Comparison of ENCODE assay signal across 14 cellular contexts in the genomic region with DNA sequence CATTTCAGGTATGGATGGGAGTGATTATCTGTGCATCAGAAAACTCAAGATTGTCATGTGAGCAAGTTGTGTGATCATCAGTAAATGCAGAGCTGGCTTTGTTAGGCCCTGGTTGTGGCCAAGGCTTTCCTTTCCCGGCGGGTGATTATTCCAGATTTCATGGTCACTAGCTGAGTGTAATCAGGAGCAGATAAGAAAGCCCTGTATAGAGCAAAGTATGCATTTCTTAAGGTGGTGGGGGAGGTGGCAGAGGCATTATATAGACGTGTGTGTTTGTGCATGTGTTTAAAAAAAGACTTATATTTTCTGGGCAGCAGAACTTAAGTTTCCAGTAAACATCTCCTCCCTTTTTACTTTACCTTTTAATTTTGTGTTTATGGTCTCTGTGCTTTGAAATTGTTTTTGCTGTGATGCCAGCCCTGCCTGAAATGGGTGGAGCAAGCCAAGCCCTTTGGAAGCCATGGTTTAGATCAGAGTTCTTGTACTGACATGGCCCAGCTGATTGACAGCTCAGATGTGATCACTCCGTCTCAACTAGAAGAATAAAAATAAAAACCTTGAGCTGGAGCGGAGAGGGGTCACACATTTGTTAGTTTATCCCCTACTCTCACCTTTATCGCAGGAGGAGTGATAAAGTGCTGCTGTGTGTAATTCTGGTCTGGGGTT. TPM values are rescaled to one million over a fixed set of nuclear protein-coding genes. Genes with fewer than 3 reads are reported as not detected.
DNase-seq lines count a peak whose midpoint lies in the region; ATAC-seq, FAIRE-seq and TF ChIP-seq lines count a peak whose summit lies in the region.
"Had no signal": no experiment of that assay in that cellular context is flagged by ENCODE, and none has a peak within 500 bp of the region (broad histone marks: within the 10 kb centered on the region; RNA-seq: fewer than 3 reads in every experiment).

No MANE protein-coding gene starts in this region.

- POLR2A ChIA-PET in A549 (lab: Yijun Ruan, JAX), result interaction anchor here (1.4 kb wide), 1 partner anchor 19 kb away, joined by 5 read pairs; no protein-coding TSS in a partner anchor
- POLR2A ChIA-PET in HEK293T (lab: Yijun Ruan, JAX), result no interaction called here

- no peak for TF ChIP-seq EP300 in A549 (IDR thresholded peaks at IDR 0.05)
- no peak for TF ChIP-seq EP300 in ovary (IDR thresholded peaks at IDR 0.05)

- H3K4me2 ChIP-seq in A549 (peak overlapping the region; percentile 69), astrocyte (ENCODE audit: low read length) (no peak overlapping the region)

- CTCF ChIA-PET in A549 (lab: Yijun Ruan, JAX), result interaction anchor here (1.2 to 3.0 kb wide), 5 partner anchors 13 to 217 kb away, joined by 3 to 10 read pairs (median 4); no protein-coding TSS in a partner anchor
- CTCF ChIA-PET in HEK293T (lab: Yijun Ruan, JAX), result no interaction called here

- H3K36me3 Mint-ChIP-seq in astrocyte (ENCODE audit: low read depth, unreplicated experiment), result peaks cover 12% of the 10 kb centered on the region

- no peak for DNase-seq in A549 (ENCODE audit: low read depth in 1 of 2, low spot score in 1 of 2)
- no peak for DNase-seq in HEK293T (ENCODE audit: extremely low spot score)
- DNase-seq in astrocyte (ENCODE audit: low read depth), result no peak
- no peak for DNase-seq in ovary
- DNase-seq in heart right ventricle, result no peak
- no peak for DNase-seq in glomerular visceral epithelial cell (ENCODE audit: extremely low spot score)
- DNase-seq: CD8-positive, alpha-beta T cell; NCI-H524 treated with DMSO at 0.1 percent for 48 hours; nucleus accumbens; stimulated activated CD4-positive, alpha-beta T cell treated with anti-CD3 and anti-CD28 coated beads, Interleukin-2, amount 100 ng/mL, for 24 hours; SW 1271 had no signal

- H3K36me3 ChIP-seq in astrocyte (ENCODE audit: insufficient read depth, low read length) (peaks cover 2% of the 10 kb centered on the region), muscle layer of duodenum (ENCODE audit: control insufficient read depth in 1 of 2, insufficient read depth in 2 of 2, low read length in 2 of 2) (no peaks in the 10 kb centered on the region), ovary (no peaks in the 10 kb centered on the region), heart right ventricle (peaks cover 0 to 5% (median 0%) of the 10 kb centered on the region in 9 donors)

- H3K79me2 ChIP-seq in astrocyte (ENCODE audit: insufficient read depth, low read length), result peaks cover 94% of the 10 kb centered on the region

- ATAC-seq in A549, result no peak
- no peak for ATAC-seq in GM21526 (IDR thresholded peaks at IDR 0.05; ENCODE audit: low FRiP score, unreplicated experiment)
- ATAC-seq in heart right ventricle, result no peak
- ATAC-seq: CD8-positive, alpha-beta T cell had no signal

- intact Hi-C loops in ovary (cut with DNase I) (loop anchor here in 1 of 4 donors (2.0 kb wide), 1 partner anchor 71 kb away; no protein-coding TSS in a partner anchor), heart right ventricle (cut with DNase I) (no loop called here)

- H3K4me1 Mint-ChIP-seq in astrocyte (ENCODE audit: low read depth, unreplicated experiment), result peaks cover 77% of the 10 kb centered on the region

- H3K27me3 ChIP-seq in astrocyte (ENCODE audit: insufficient read depth, low read length), result no peaks in the 10 kb centered on the region
- no peaks in the 10 kb centered on the region for H3K27me3 ChIP-seq in muscle layer of duodenum (ENCODE audit: low read depth, low read length)
- no peaks in the 10 kb centered on the region for H3K27me3 ChIP-seq in ovary
- no peaks in the 10 kb centered on the region for H3K27me3 ChIP-seq in heart right ventricle

- TF ChIP-seq RAD21 in A549 (conservative IDR thresholded peaks at IDR 0.05 in 1 of 2, IDR thresholded peaks at IDR 0.05 in 1 of 2), result no peak

- TF ChIP-seq CTCF in A549 (IDR thresholded peaks at IDR 0.05) (no peak), astrocyte (IDR thresholded peaks at IDR 0.05; ENCODE audit: insufficient read depth, low read depth, low read length) (no peak), ovary (IDR thresholded peaks at IDR 0.05) (no peak), heart right ventricle (IDR thresholded peaks at IDR 0.05) (no peak)

- H3K27ac ChIP-seq in A549, result peak overlapping the region; percentile 13 to 82
- H3K27ac ChIP-seq in astrocyte (ENCODE audit: low read depth, low read length), result no peak overlapping the region
- H3K27ac ChIP-seq in muscle layer of duodenum (ENCODE audit: low read length), result peak overlapping the region; percentile 14
- H3K27ac ChIP-seq in ovary, result no peak overlapping the region
- H3K27ac ChIP-seq in heart right ventricle, result no peak overlapping the region

- peak overlapping the region; percentile 9 for H3K4me3 Mint-ChIP-seq in astrocyte (ENCODE audit: unreplicated experiment)
- H3K4me3 Mint-ChIP-seq: CD8-positive, alpha-beta T cell had no signal

- H4K20me1 ChIP-seq in astrocyte (ENCODE audit: insufficient read depth, low read length), result peaks cover 89% of the 10 kb centered on the region

- FAIRE-seq in A549 (lab: Jason Lieb, UNC), result no peak
- no peak for FAIRE-seq in astrocyte (lab: Jason Lieb, UNC)
- FAIRE-seq: GM19239 had no signal

- H3K4me3 ChIP-seq in A549 (no peak overlapping the region), astrocyte (ENCODE audit: insufficient read depth, low read depth, low read length) (no peak overlapping the region), muscle layer of duodenum (ENCODE audit: low read depth in 1 of 2, low read length in 2 of 2) (no peak overlapping the region), ovary (no peak overlapping the region), heart right ventricle (no peak overlapping the region)

- H3K27me3 Mint-ChIP-seq in astrocyte (ENCODE audit: low read depth, unreplicated experiment), result no peaks in the 10 kb centered on the region

- TF ChIP-seq POLR2A in A549 (IDR thresholded peaks at IDR 0.05; ENCODE audit: low read length), result no peak
- no peak for TF ChIP-seq POLR2A in ovary (IDR thresholded peaks at IDR 0.05)

- WGBS in A549 (ENCODE audit: missing lambda C conversion rate), result 65% methylated on average over 6 of the region's 6 CpGs
- WGBS in ovary, 3 donors, result 42 to 47% (median 42%) methylated on average over 6 of the region's 6 CpGs
- 56 to 68% methylated on average over 6 of the region's 6 CpGs for WGBS in heart right ventricle, 2 donors

- H3K9me3 Mint-ChIP-seq in astrocyte (ENCODE audit: unreplicated experiment), result no peaks in the 10 kb centered on the region
- H3K9me3 Mint-ChIP-seq: CD8-positive, alpha-beta T cell had no signal

- H3K9ac ChIP-seq in astrocyte (ENCODE audit: low read length), result no peak overlapping the region

- no peak overlapping the region for H2AFZ ChIP-seq in astrocyte (ENCODE audit: low read depth, low read length)

- H3K27ac Mint-ChIP-seq in astrocyte (ENCODE audit: unreplicated experiment), result peak overlapping the region; percentile 38
- H3K27ac Mint-ChIP-seq: CD8-positive, alpha-beta T cell had no signal

- H3K9me3 ChIP-seq in A549, result no peaks in the 10 kb centered on the region
- H3K9me3 ChIP-seq in astrocyte (ENCODE audit: insufficient read depth, low read depth, low read length), result no peaks in the 10 kb centered on the region
- H3K9me3 ChIP-seq in muscle layer of duodenum (ENCODE audit: control insufficient read depth in 1 of 2, low read length in 2 of 2), result no peaks in the 10 kb centered on the region
- H3K9me3 ChIP-seq in ovary, result no peaks in the 10 kb centered on the region
- H3K9me3 ChIP-seq in heart right ventricle, result no peaks in the 10 kb centered on the region

- H3K4me1 ChIP-seq in A549 (peaks cover 100% of the 10 kb centered on the region), astrocyte (ENCODE audit: insufficient read depth, low read length) (peaks cover 91% of the 10 kb centered on the region), muscle layer of duodenum (ENCODE audit: control insufficient read depth in 1 of 2, insufficient read depth in 2 of 2, low read length in 2 of 2) (peaks cover 52 to 53% of the 10 kb centered on the region in 2 donors), ovary (ENCODE audit: insufficient read depth) (peaks cover 60% of the 10 kb centered on the region), heart right ventricle (peaks cover 38 to 100% (median 93%) of the 10 kb centered on the region in 9 donors)

TF ChIP-seq in A549, 52 proteins besides CTCF, POLR2A, EP300 and RAD21:
- TF ChIP-seq RARB (CRISPR knock-in tag; IDR thresholded peaks at IDR 0.05) (no peak), HOXA7 (CRISPR knock-in tag; IDR thresholded peaks at IDR 0.05) (0 out of 2 replicates have a peak, but pooled peaks have one; percentile 50)

TF ChIP-seq in HEK293T, 16 proteins besides CTCF, POLR2A, EP300 and RAD21:
- no peak for TF ChIP-seq SUZ12 (IDR thresholded peaks at IDR 0.05)
- no peak for TF ChIP-seq BHLHE40 (IDR thresholded peaks at IDR 0.05; ENCODE audit: borderline replicate concordance)
- TF ChIP-seq PKNOX1 (IDR thresholded peaks at IDR 0.05), result peak; percentile 67
- TF ChIP-seq L3MBTL2 (conservative IDR thresholded peaks at IDR 0.05), result no peak
- no peak for TF ChIP-seq ZNF384 (IDR thresholded peaks at IDR 0.05)
- no peak for TF ChIP-seq ARNT (IDR thresholded peaks at IDR 0.05)

RNA-seq across cellular contexts. Expression of gene SMAD3, which starts 22.2 kb away (rescaled TPM):
- polyA plus RNA-seq in A549 (2011; rRNA removed) (77.2 and 101 TPM in 2 replicates), A549 (2017; fragmentation: RNase III; extraction: RNeasy Plus Mini Kit Qiagen cat#74134 plus additional on column Dnase treatment) (74.6 to 106 TPM (median 93.4 TPM) in 3 replicates), ovary (10 to 100 TPM; 18.7 to 78.6 TPM), heart right ventricle (1 to 10 TPM; 6.2 to 7.8 TPM)
- polyA plus RNA-seq in A549 (2012; cell fraction: cytosol; rRNA removed), result 116 and 161 TPM in 2 replicates
- polyA plus RNA-seq in A549 (2012; cell fraction: nucleus; rRNA removed), result 256 and 267 TPM in 2 replicates
- 138 and 158 TPM in 2 replicates for polyA minus RNA-seq in A549 (2011; rRNA and poly(A)+ RNA removed)
- total RNA-seq in astrocyte (65.6 and 78.0 TPM in 2 replicates), ovary (10 to 100 TPM; 21.6 to 78.6 (median 46.0) TPM), heart right ventricle (10 to 100 TPM; 11.3 to 44.8 (median 15.7) TPM)

Comparison
In these comparisons a context has a peak if more than half of its experiments do, and no peak if none do; other contexts are left out.
1. H3K27ac ChIP-seq: peak in A549 (2 of 2) and muscle layer of duodenum (single experiment); none in astrocyte (single experiment), ovary (0 of 2) and heart right ventricle (0 of 10).